ENCODE assay signal across 28 cellular contexts in genomic region chr9:126198854-126199253, GRCh38.
"Had no signal": no experiment of that assay in that cellular context is flagged by ENCODE, and none has a peak within 500 bp of the region (broad histone marks: within the 10 kb centered on the region; RNA-seq: fewer than 3 reads in every experiment).

No MANE protein-coding gene starts in this region.

- H3K9me3 ChIP-seq: esophagus squamous epithelium, gastroesophageal sphincter had no signal

- H3K36me3 ChIP-seq: brain microvascular endothelial cell, esophagus squamous epithelium, gastroesophageal sphincter, heart right ventricle, WERI-Rb-1 had no signal

- H3K4me3 ChIP-seq: esophagus squamous epithelium, gastroesophageal sphincter, heart right ventricle had no signal

- H3K27me3 ChIP-seq: brain microvascular endothelial cell had no signal

- H3K4me1 ChIP-seq: esophagus squamous epithelium, gastroesophageal sphincter, heart right ventricle had no signal

- H3K27ac ChIP-seq: brain microvascular endothelial cell, esophagus squamous epithelium, gastroesophageal sphincter, heart right ventricle, WERI-Rb-1 had no signal

- ATAC-seq: activated CD4-positive, CD25-positive, alpha-beta regulatory T cell treated with anti-CD3 and anti-CD28 coated beads, Interleukin-2, amount 50 U/mL, for 24 hours; activated CD8-positive, alpha-beta T cell treated with anti-CD3 and anti-CD28 coated beads for 36 hours; activated T-cell treated with anti-CD3 and anti-CD28 coated beads, Interleukin-2, amount 50 U/mL, for 4 hours; activated T-helper 17 cell treated with anti-CD3 and anti-CD28 coated beads, Interleukin-2, amount 50 U/mL, for 72 hours; effector memory CD8-positive, alpha-beta T cell; gastroesophageal sphincter; heart right ventricle had no signal

- FAIRE-seq: astrocyte had no signal

- DNase-seq: activated B cell treated with CpG ODN at 0.5 μM for 24 hours; activated CD4-positive, alpha-beta T cell treated with anti-CD3 and anti-CD28 coated beads for 48 hours; activated CD4-positive, alpha-beta T cell treated with anti-CD3 and anti-CD28 coated beads, Interleukin-2, amount 50 U/mL, for 1 hour; activated CD4-positive, alpha-beta T cell treated with anti-CD3 and anti-CD28 coated beads, Interleukin-2, amount 50 U/mL, for 48 hours; activated CD8-positive, alpha-beta memory T cell treated with anti-CD3 and anti-CD28 coated beads for 24 hours; activated CD8-positive, alpha-beta T cell treated with anti-CD3 and anti-CD28 coated beads for 36 hours; activated effector memory CD4-positive, alpha-beta T cell treated with Interleukin-2 at 50 U/mL for 16 hours; activated gamma-delta T cell treated with Interleukin-2 at 50 U/mL for 16 hours; activated naive CD4-positive, alpha-beta T cell treated with anti-CD3 and anti-CD28 coated beads, Interleukin-2, amount 50 U/mL, for 16 hours; activated naive CD4-positive, alpha-beta T cell treated with Interleukin-2 at 50 U/mL for 16 hours; activated T-cell treated with anti-CD3 and anti-CD28 coated beads, Interleukin-2, amount 50 U/mL, for 4 hours; amniotic stem cell; anterior cingulate cortex; brain microvascular endothelial cell; caudate nucleus; cortex of kidney; dermis blood vessel endothelial cell; effector CD4-positive, alpha-beta T cell; effector memory CD8-positive, alpha-beta T cell; esophagus squamous epithelium; foreskin melanocyte; heart right ventricle; T-helper 2 cell; WERI-Rb-1 had no signal
